13 cellular contexts compared by ENCODE assay signal in genomic region chr11:132072044-132072879, GRCh38.
DNase-seq lines count a peak whose midpoint lies in the region; TF ChIP-seq lines count a peak whose summit lies in the region.
"Had no signal": no experiment of that assay in that cellular context is flagged by ENCODE, and none has a peak within 500 bp of the region (broad histone marks: within the 10 kb centered on the region; RNA-seq: fewer than 3 reads in every experiment).

No MANE protein-coding gene starts in this region.

- H3K36me3 Mint-ChIP-seq in mesothelial cell of epicardium = no peaks in the 10 kb centered on the region
- H3K36me3 Mint-ChIP-seq in activated T-helper 2 cell treated with anti-CD3 and anti-CD28 coated beads, Interferon-gamma antibody, Interleukin-2, Interleukin-4, amounts not matched to agents 10 μg/mL and 5 μg/mL and 100 μg/mL, durations not matched to agents 14 hours and 24 hours and 36 hours (ENCODE audit: low read depth) = no peaks in the 10 kb centered on the region

- DNase-seq in COR-L47 (lab: John Stamatoyannopoulos, UW) = peak; percentile 58
- DNase-seq in NT2/D1 (ENCODE audit: low read depth, low spot score) = peak; percentile 15
- peak; percentile 84 for DNase-seq in epithelial cell of prostate (ENCODE audit: low read depth, low spot score)
- DNase-seq in mesothelial cell of epicardium (ENCODE audit: low spot score in 2 of 2, unreplicated experiment in 2 of 2) = no peak
- DNase-seq in activated T-helper 2 cell treated with anti-CD3 and anti-CD28 coated beads, Interferon-gamma antibody, Interleukin-2, Interleukin-4, amounts not matched to agents 10 μg/mL and 5 μg/mL and 100 μg/mL, durations not matched to agents 14 hours and 24 hours and 36 hours (ENCODE audit: low spot score) = no peak
- DNase-seq in activated naive CD4-positive, alpha-beta T cell (lab: John Stamatoyannopoulos, UW) = no peak
- DNase-seq in NCI-H748 treated with DMSO at 0.1 percent for 48 hours (lab: John Stamatoyannopoulos, UW) = no peak
- no peak for DNase-seq in DMS 273 treated with DMSO at 0.1 percent for 48 hours (lab: John Stamatoyannopoulos, UW)
- DNase-seq: activated gamma-delta T cell, head of caudate nucleus, NCI-H1092 treated with DMSO at 0.1 percent for 48 hours had no signal

- no peaks in the 10 kb centered on the region for H3K4me1 ChIP-seq in NT2/D1 (ENCODE audit: insufficient read depth, insufficient read length)
- H3K4me1 ChIP-seq: parathyroid adenoma had no signal

- no peaks in the 10 kb centered on the region for H3K36me3 ChIP-seq in NT2/D1 (ENCODE audit: insufficient read depth, insufficient read length, low read length)

- no peak for TF ChIP-seq CTCF in mesothelial cell of epicardium (IDR thresholded peaks at IDR 0.05; ENCODE audit: unreplicated experiment)

- peaks cover 24% of the 10 kb centered on the region for H3K4me1 Mint-ChIP-seq in mesothelial cell of epicardium
- no peaks in the 10 kb centered on the region for H3K4me1 Mint-ChIP-seq in activated T-helper 2 cell treated with anti-CD3 and anti-CD28 coated beads, Interferon-gamma antibody, Interleukin-2, Interleukin-4, amounts not matched to agents 10 μg/mL and 5 μg/mL and 100 μg/mL, durations not matched to agents 14 hours and 24 hours and 36 hours (ENCODE audit: low read depth)

- no peaks in the 10 kb centered on the region for H3K27me3 Mint-ChIP-seq in mesothelial cell of epicardium (ENCODE audit: low read depth)
- no peaks in the 10 kb centered on the region for H3K27me3 Mint-ChIP-seq in activated T-helper 2 cell treated with anti-CD3 and anti-CD28 coated beads, Interferon-gamma antibody, Interleukin-2, Interleukin-4, amounts not matched to agents 10 μg/mL and 5 μg/mL and 100 μg/mL, durations not matched to agents 14 hours and 24 hours and 36 hours (ENCODE audit: low read depth)

- H3K4me3 Mint-ChIP-seq in mesothelial cell of epicardium = no peak overlapping the region
- H3K4me3 Mint-ChIP-seq in activated T-helper 2 cell treated with anti-CD3 and anti-CD28 coated beads, Interferon-gamma antibody, Interleukin-2, Interleukin-4, amounts not matched to agents 10 μg/mL and 5 μg/mL and 100 μg/mL, durations not matched to agents 14 hours and 24 hours and 36 hours (ENCODE audit: low read depth) = no peak overlapping the region
- H3K4me3 Mint-ChIP-seq: T-helper 1 cell treated with Interleukin-12 subunit alpha and Interleukin-12 subunit beta and Interleukin-4 antibody, amounts not matched to agents 30 μg/mL and 1 μg/mL, for 36 hours had no signal

- peak overlapping the region; percentile 9 for H3K27ac Mint-ChIP-seq in mesothelial cell of epicardium
- H3K27ac Mint-ChIP-seq in activated T-helper 2 cell treated with anti-CD3 and anti-CD28 coated beads, Interferon-gamma antibody, Interleukin-2, Interleukin-4, amounts not matched to agents 10 μg/mL and 5 μg/mL and 100 μg/mL, durations not matched to agents 14 hours and 24 hours and 36 hours = no peak overlapping the region
- H3K27ac Mint-ChIP-seq: T-helper 1 cell treated with Interleukin-12 subunit alpha and Interleukin-12 subunit beta and Interleukin-4 antibody, amounts not matched to agents 30 μg/mL and 1 μg/mL, for 36 hours had no signal

- H3K27ac ChIP-seq in epithelial cell of prostate = peak overlapping the region; percentile 99
- H3K27ac ChIP-seq: parathyroid adenoma had no signal

- no peak overlapping the region for H3K9ac ChIP-seq in NT2/D1 (ENCODE audit: insufficient read length, low read depth)
- H3K9ac ChIP-seq: parathyroid adenoma had no signal

- H3K4me3 ChIP-seq in NT2/D1 (ENCODE audit: insufficient read length, low read depth) = no peak overlapping the region

- no peaks in the 10 kb centered on the region for H3K27me3 ChIP-seq in NT2/D1 (ENCODE audit: insufficient read depth, insufficient read length)

- intact Hi-C loops in activated T-helper 2 cell treated with anti-CD3 and anti-CD28 coated beads, Interferon-gamma antibody, Interleukin-2, Interleukin-4, amounts not matched to agents 10 μg/mL and 5 μg/mL and 100 μg/mL, durations not matched to agents 14 hours and 24 hours and 36 hours (cut with micrococcal nuclease) = no loop called here

- no peaks in the 10 kb centered on the region for H3K9me3 ChIP-seq in NT2/D1 (ENCODE audit: insufficient read depth, low read length)

- peaks cover 1% of the 10 kb centered on the region for H3K9me3 Mint-ChIP-seq in mesothelial cell of epicardium
- H3K9me3 Mint-ChIP-seq in activated T-helper 2 cell treated with anti-CD3 and anti-CD28 coated beads, Interferon-gamma antibody, Interleukin-2, Interleukin-4, amounts not matched to agents 10 μg/mL and 5 μg/mL and 100 μg/mL, durations not matched to agents 14 hours and 24 hours and 36 hours = peaks cover 4% of the 10 kb centered on the region

Comparison
In these comparisons a context has a peak if more than half of its experiments do, and no peak if none do; other contexts are left out.
1. DNase-seq: peak in COR-L47 (single experiment), NT2/D1 (single experiment) and epithelial cell of prostate (single experiment); none in mesothelial cell of epicardium (0 of 2), activated T-helper 2 cell treated with anti-CD3 and anti-CD28 coated beads, Interferon-gamma antibody, Interleukin-2, Interleukin-4, amounts not matched to agents 10 μg/mL and 5 μg/mL and 100 μg/mL, durations not matched to agents 14 hours and 24 hours and 36 hours (single experiment), activated naive CD4-positive, alpha-beta T cell (0 of 4), NCI-H748 treated with DMSO at 0.1 percent for 48 hours (single experiment) and DMS 273 treated with DMSO at 0.1 percent for 48 hours (single experiment).